In genomic region chr13:59480857-59481256, GRCh38 we compare ENCODE assay signal across 23 cellular contexts.
"Had no signal": no experiment of that assay in that cellular context is flagged by ENCODE, and none has a peak within 500 bp of the region (broad histone marks: within the 10 kb centered on the region; RNA-seq: fewer than 3 reads in every experiment).

No MANE protein-coding gene starts in this region.

- H3K4me1 ChIP-seq: ascending aorta, breast epithelium, prostate gland, right lobe of liver had no signal

- H3K27ac Mint-ChIP-seq: activated CD4-positive, alpha-beta memory T cell treated with anti-CD3 and anti-CD28 coated beads for 36 hours; activated CD8-positive, alpha-beta memory T cell treated with anti-CD3 and anti-CD28 coated beads, Interleukin-2, amount 10 ng/mL, durations not matched to agents 7 days and 5 days; activated naive CD4-positive, alpha-beta T cell treated with anti-CD3 and anti-CD28 coated beads for 36 hours; activated naive CD8-positive, alpha-beta T cell treated with anti-CD3 and anti-CD28 coated beads, Interleukin-2, amount 50 U/mL, for 24 hours; activated T-helper 2 cell treated with anti-CD3 and anti-CD28 coated beads, Interferon-gamma antibody, Interleukin-2, Interleukin-4, amounts not matched to agents 10 μg/mL and 5 μg/mL and 100 μg/mL, durations not matched to agents 14 hours and 24 hours and 36 hours had no signal

- H3K9me3 Mint-ChIP-seq: activated CD4-positive, alpha-beta memory T cell treated with anti-CD3 and anti-CD28 coated beads for 36 hours; activated naive CD4-positive, alpha-beta T cell treated with anti-CD3 and anti-CD28 coated beads for 36 hours; activated naive CD8-positive, alpha-beta T cell treated with anti-CD3 and anti-CD28 coated beads, Interleukin-2, amount 50 U/mL, for 24 hours; activated T-helper 2 cell treated with anti-CD3 and anti-CD28 coated beads, Interferon-gamma antibody, Interleukin-2, Interleukin-4, amounts not matched to agents 10 μg/mL and 5 μg/mL and 100 μg/mL, durations not matched to agents 14 hours and 24 hours and 36 hours; naive thymus-derived CD8-positive, alpha-beta T cell had no signal

- H3K4me3 ChIP-seq: ascending aorta, breast epithelium, mucosa of descending colon, prostate gland, right lobe of liver, stomach, thoracic aorta, upper lobe of right lung had no signal

- H3K27me3 Mint-ChIP-seq: activated CD4-positive, alpha-beta memory T cell treated with anti-CD3 and anti-CD28 coated beads for 36 hours; activated CD8-positive, alpha-beta memory T cell treated with anti-CD3 and anti-CD28 coated beads, Interleukin-2, amount 10 ng/mL, durations not matched to agents 7 days and 5 days had no signal

- H3K36me3 ChIP-seq: ascending aorta, breast epithelium, prostate gland, right lobe of liver, stomach, thoracic aorta, upper lobe of right lung had no signal

- ATAC-seq: activated CD8-positive, alpha-beta memory T cell treated with anti-CD3 and anti-CD28 coated beads, Interleukin-2, amount 10 ng/mL, durations not matched to agents 7 days and 5 days; activated naive CD8-positive, alpha-beta T cell treated with anti-CD3 and anti-CD28 coated beads, Interleukin-2, amount 50 U/mL, for 24 hours; mucosa of descending colon; naive thymus-derived CD8-positive, alpha-beta T cell; right lobe of liver; upper lobe of right lung had no signal

- H3K9me3 ChIP-seq: ascending aorta, breast epithelium, mucosa of descending colon, prostate gland, right lobe of liver, stomach, thoracic aorta, upper lobe of right lung had no signal

- DNase-seq: activated CD4-positive, alpha-beta memory T cell treated with anti-CD3 and anti-CD28 coated beads for 36 hours; activated CD8-positive, alpha-beta memory T cell treated with anti-CD3 and anti-CD28 coated beads, Interleukin-2, amount 10 ng/mL, durations not matched to agents 7 days and 5 days; activated naive CD4-positive, alpha-beta T cell treated with anti-CD3 and anti-CD28 coated beads for 36 hours; activated naive CD8-positive, alpha-beta T cell treated with anti-CD3 and anti-CD28 coated beads, Interleukin-2, amount 50 U/mL, for 24 hours; activated T-cell treated with anti-CD3 and anti-CD28 coated beads, Interleukin-2, amount 50 U/mL, for 1 hour; cerebellar nuclear complex; effector CD8-positive, alpha-beta T cell; head of caudate nucleus; mucosa of descending colon; naive thymus-derived CD8-positive, alpha-beta T cell; right lobe of liver; stimulated activated CD4-positive, alpha-beta T cell treated with anti-CD3 and anti-CD28 coated beads, Interleukin-1b, Interleukin-23, amount 100 ng/mL, for 48 hours; stomach; T-helper 1 cell; T1000; upper lobe of right lung had no signal

- H3K27ac ChIP-seq: ascending aorta, breast epithelium, epithelial cell of prostate, prostate gland, right lobe of liver, stomach, thoracic aorta, upper lobe of right lung, VCaP had no signal

- H3K4me1 Mint-ChIP-seq: activated CD8-positive, alpha-beta memory T cell treated with anti-CD3 and anti-CD28 coated beads, Interleukin-2, amount 10 ng/mL, durations not matched to agents 7 days and 5 days; activated naive CD8-positive, alpha-beta T cell treated with anti-CD3 and anti-CD28 coated beads, Interleukin-2, amount 50 U/mL, for 24 hours; naive thymus-derived CD8-positive, alpha-beta T cell had no signal

- H3K4me3 Mint-ChIP-seq: activated CD4-positive, alpha-beta memory T cell treated with anti-CD3 and anti-CD28 coated beads for 36 hours; activated CD8-positive, alpha-beta memory T cell treated with anti-CD3 and anti-CD28 coated beads, Interleukin-2, amount 10 ng/mL, durations not matched to agents 7 days and 5 days; activated naive CD4-positive, alpha-beta T cell treated with anti-CD3 and anti-CD28 coated beads for 36 hours; activated naive CD8-positive, alpha-beta T cell treated with anti-CD3 and anti-CD28 coated beads, Interleukin-2, amount 50 U/mL, for 24 hours; naive thymus-derived CD8-positive, alpha-beta T cell had no signal

- H3K27me3 ChIP-seq: ascending aorta, breast epithelium, right lobe of liver, stomach, upper lobe of right lung had no signal

- H3K36me3 Mint-ChIP-seq: activated CD4-positive, alpha-beta memory T cell treated with anti-CD3 and anti-CD28 coated beads for 36 hours; activated CD8-positive, alpha-beta memory T cell treated with anti-CD3 and anti-CD28 coated beads, Interleukin-2, amount 10 ng/mL, durations not matched to agents 7 days and 5 days; naive thymus-derived CD8-positive, alpha-beta T cell had no signal
